12 cellular contexts compared by ENCODE assay signal in the genomic region with DNA sequence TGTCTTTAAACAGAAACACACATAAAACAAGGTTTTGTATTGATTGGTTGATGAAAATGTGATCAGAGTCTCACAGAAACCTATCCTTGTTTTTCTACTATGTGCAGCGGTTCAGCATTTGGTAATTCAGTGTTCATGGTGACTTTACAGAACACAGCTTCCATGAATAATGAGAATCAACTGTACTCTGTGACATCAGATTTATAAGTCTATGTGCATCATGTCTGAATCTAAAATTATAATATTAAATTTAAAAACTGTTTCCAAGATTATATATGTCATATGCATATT.
DNase-seq lines count a peak whose midpoint lies in the region; ATAC-seq and TF ChIP-seq lines count a peak whose summit lies in the region.
"Had no signal": no experiment of that assay in that cellular context is flagged by ENCODE, and none has a peak within 500 bp of the region (broad histone marks: within the 10 kb centered on the region; RNA-seq: fewer than 3 reads in every experiment).

No MANE protein-coding gene starts in this region.

- H4K20me1 ChIP-seq in hepatocyte (ENCODE audit: insufficient read depth, poor library complexity, severe bottlenecking), result no peaks in the 10 kb centered on the region
- H4K20me1 ChIP-seq: BLaER1 had no signal

- H3K27ac Mint-ChIP-seq in CD14-positive monocyte, result peak overlapping the region; percentile 82 to 92 (median 88)

- TF ChIP-seq CTCF in CD14-positive monocyte (IDR thresholded peaks at IDR 0.05), result no peak
- no peak for TF ChIP-seq CTCF in hepatocyte (IDR thresholded peaks at IDR 0.05; ENCODE audit: poor library complexity)

- H3K27me3 ChIP-seq in hepatocyte (no peaks in the 10 kb centered on the region), skeletal muscle tissue (ENCODE audit: control insufficient read depth in 3 of 3, insufficient read depth in 3 of 3, low read length in 3 of 3) (no peaks in the 10 kb centered on the region)
- H3K27me3 ChIP-seq: BLaER1 had no signal

- 88% methylated on average over 1 of the region's 1 CpG for WGBS in hepatocyte (ENCODE audit: low lambda C conversion rate, missing lambda C conversion rate)

- no peak for ATAC-seq in HG02973 (IDR thresholded peaks at IDR 0.05; ENCODE audit: unreplicated experiment)
- ATAC-seq: PC-3 had no signal

- intact Hi-C loops in CD14-positive monocyte (cut with micrococcal nuclease), result no loop called here

- H3K9me2 ChIP-seq in hepatocyte (replicated peaks; ENCODE audit: insufficient read depth), result no peaks in the 10 kb centered on the region
- H3K9me2 ChIP-seq: SK-N-SH had no signal

- H3K27ac ChIP-seq in hepatocyte, result peak overlapping the region; percentile 21
- peak overlapping the region; percentile 20 for H3K27ac ChIP-seq in skeletal muscle tissue (ENCODE audit: low read depth, low read length)
- H3K27ac ChIP-seq: BLaER1 had no signal

- peak overlapping the region in 1 of 2 donors; percentile 30 for H3K4me3 Mint-ChIP-seq in CD14-positive monocyte

- peaks cover 11% of the 10 kb centered on the region for H3K4me1 Mint-ChIP-seq in CD14-positive monocyte

- peak overlapping the region; percentile 64 for H3K4me2 ChIP-seq in hepatocyte
- H3K4me2 ChIP-seq: BLaER1, SK-N-SH had no signal

- DNase-seq in CD14-positive monocyte (ENCODE audit: low spot score) (no peak), NCI-H460 (ENCODE audit: extremely low read depth, low read depth) (peak; percentile 35), hepatocyte (ENCODE audit: low spot score) (no peak), C1 segment of cervical spinal cord (lab: John Stamatoyannopoulos, UW) (no peak), kidney glomerular epithelial cell (lab: John Stamatoyannopoulos, UW) (no peak)
- DNase-seq: NCI-H69, PC-3, SK-N-SH had no signal

- H3K9me3 Mint-ChIP-seq in CD14-positive monocyte, result peaks cover 0 to 2% (median 0%) of the 10 kb centered on the region in 7 donors

- no peaks in the 10 kb centered on the region for H3K27me3 Mint-ChIP-seq in CD14-positive monocyte (ENCODE audit: low read depth in 3 of 3)

- no peak overlapping the region for H3K9ac ChIP-seq in skeletal muscle tissue (ENCODE audit: low read depth in 1 of 3, low read length in 3 of 3)
- H3K9ac ChIP-seq: BLaER1, SK-N-SH had no signal

- H2AFZ ChIP-seq in hepatocyte, result no peak overlapping the region

- H3K36me3 Mint-ChIP-seq in CD14-positive monocyte, result peaks cover 3% of the 10 kb centered on the region in 2 donors

- H3K4me1 ChIP-seq in hepatocyte (ENCODE audit: insufficient read depth) (no peaks in the 10 kb centered on the region), skeletal muscle tissue (ENCODE audit: control insufficient read depth in 3 of 3, insufficient read depth in 3 of 3, low read length in 3 of 3) (no peaks in the 10 kb centered on the region)
- H3K4me1 ChIP-seq: BLaER1, HAP-1 had no signal

- H3K9me3 ChIP-seq in hepatocyte (ENCODE audit: low read depth), result no peaks in the 10 kb centered on the region
- H3K9me3 ChIP-seq in skeletal muscle tissue (ENCODE audit: control insufficient read depth in 3 of 3, low read length in 3 of 3), result no peaks in the 10 kb centered on the region
- H3K9me3 ChIP-seq: BLaER1, HAP-1, SK-N-SH had no signal

- H3K79me2 ChIP-seq in hepatocyte, result no peaks in the 10 kb centered on the region

- H3K36me3 ChIP-seq in hepatocyte (replicated peaks; ENCODE audit: insufficient read depth, low read depth) (no peaks in the 10 kb centered on the region), skeletal muscle tissue (ENCODE audit: control insufficient read depth in 3 of 3, insufficient read depth in 3 of 3, low read length in 3 of 3) (no peaks in the 10 kb centered on the region)
- H3K36me3 ChIP-seq: BLaER1, HAP-1 had no signal

- H3K4me3 ChIP-seq in hepatocyte (no peak overlapping the region), skeletal muscle tissue (ENCODE audit: low read length in 3 of 3) (no peak overlapping the region)
- H3K4me3 ChIP-seq: BLaER1, HAP-1 had no signal
